Comparison of ENCODE assay signal across 19 cellular contexts in genomic region chr1:117796226-117796625, GRCh38.
"Had no signal": no experiment of that assay in that cellular context is flagged by ENCODE, and none has a peak within 500 bp of the region (broad histone marks: within the 10 kb centered on the region; RNA-seq: fewer than 3 reads in every experiment).

No MANE protein-coding gene starts in this region.

- ATAC-seq: left lung, natural killer cell had no signal

- H3K36me3 ChIP-seq: left lung, sigmoid colon, spleen, thoracic aorta had no signal

- H3K27ac ChIP-seq: left lung, sigmoid colon, spleen, thoracic aorta had no signal

- DNase-seq: activated B cell treated with CpG ODN at 0.5 μM for 24 hours; activated CD4-positive, alpha-beta T cell treated with anti-CD3 and anti-CD28 coated beads for 4 hours; activated CD4-positive, alpha-beta T cell treated with anti-CD3 and anti-CD28 coated beads, Interleukin-2, amount 50 U/mL, for 48 hours; activated naive CD4-positive, alpha-beta T cell treated with anti-CD3 and anti-CD28 coated beads for 36 hours; activated naive CD8-positive, alpha-beta T cell treated with anti-CD3 and anti-CD28 coated beads, Interleukin-2, amount 10 ng/mL, durations not matched to agents 7 days and 5 days; activated T-cell treated with anti-CD3 and anti-CD28 coated beads, Interleukin-2, amount 50 U/mL, for 48 hours; amniotic stem cell; erythroblast; foreskin melanocyte; left lung; midbrain; natural killer cell; retina; sigmoid colon; spleen; stimulated activated CD4-positive, alpha-beta T cell treated with anti-CD3 and anti-CD28 coated beads, Interleukin-4, amount 100 ng/mL, for 1 hour; stimulated activated naive CD4-positive, alpha-beta T cell treated with Interleukin-2 at 50 U/mL for 16 hours; T1000 had no signal

- H3K4me1 ChIP-seq: left lung, sigmoid colon, spleen had no signal

- H3K27me3 ChIP-seq: left lung, sigmoid colon, spleen had no signal

- H3K4me3 ChIP-seq: left lung, sigmoid colon, spleen, thoracic aorta had no signal

- H3K9me3 ChIP-seq: left lung, sigmoid colon, spleen, thoracic aorta had no signal
